Comparison of ENCODE assay signal across 1 cellular context in genomic region chr6:53539561-53539960, GRCh38.
TF ChIP-seq lines count a peak whose summit lies in the region.

No MANE protein-coding gene starts in this region.

TF ChIP-seq in WTC11, 78 proteins besides CTCF, POLR2A, EP300 and RAD21 (continued from another document):
- no peak for TF ChIP-seq ZNF281 (CRISPR knock-in tag; IDR thresholded peaks at IDR 0.05)
- TF ChIP-seq TEAD4 (CRISPR knock-in tag; IDR thresholded peaks at IDR 0.05), result no peak
- no peak for TF ChIP-seq ERG (CRISPR knock-in tag; IDR thresholded peaks at IDR 0.05)
- TF ChIP-seq E2F4 (CRISPR knock-in tag; IDR thresholded peaks at IDR 0.05; ENCODE audit: borderline replicate concordance, low read depth), result no peak
- TF ChIP-seq ZNF121 (CRISPR knock-in tag; IDR thresholded peaks at IDR 0.05), result no peak
